In the genomic region with DNA sequence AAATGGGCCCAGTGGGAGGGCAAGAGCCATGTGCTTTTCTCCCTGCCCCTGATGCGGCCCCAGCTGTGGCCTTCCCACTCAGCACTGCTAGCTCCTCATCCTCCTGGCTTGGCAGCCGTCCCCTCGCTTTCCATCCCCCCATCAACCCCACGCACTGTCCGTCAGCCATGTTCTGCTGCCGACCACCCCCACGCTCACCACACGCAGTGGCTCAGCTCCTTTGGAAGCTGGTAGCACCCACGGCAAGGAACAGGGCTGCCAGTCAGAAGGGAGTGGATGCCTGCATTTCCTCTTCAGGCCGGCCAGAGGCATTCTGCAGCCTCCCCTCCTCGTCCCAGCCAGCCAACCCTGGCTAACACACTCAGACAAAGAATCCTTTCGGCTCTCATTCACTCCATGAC, we compare ENCODE assay signal across 15 cellular contexts. TPM values are rescaled to one million over a fixed set of nuclear protein-coding genes. Genes with fewer than 3 reads are reported as not detected.
DNase-seq lines count a peak whose midpoint lies in the region; ATAC-seq and TF ChIP-seq lines count a peak whose summit lies in the region.
"Had no signal": no experiment of that assay in that cellular context is flagged by ENCODE, and none has a peak within 500 bp of the region (broad histone marks: within the 10 kb centered on the region; RNA-seq: fewer than 3 reads in every experiment).

No MANE protein-coding gene starts in this region.

- H3K27ac Mint-ChIP-seq in WTC11 = no peak overlapping the region
- peak overlapping the region; percentile 65 for H3K27ac Mint-ChIP-seq in stimulated activated naive B cell treated with anti-CD40 and anti-IgM and Interleukin-4, amounts not matched to agents 10 μg/mL and 1 μg/mL and 100 μg/mL, for 72 hours

- H3K36me3 Mint-ChIP-seq in WTC11 = peaks cover 35% of the 10 kb centered on the region
- peaks cover 53 to 68% of the 10 kb centered on the region in 2 donors for H3K36me3 Mint-ChIP-seq in stimulated activated naive B cell treated with anti-CD40 and anti-IgM and Interleukin-4, amounts not matched to agents 10 μg/mL and 1 μg/mL and 100 μg/mL, for 72 hours

- peaks cover 50% of the 10 kb centered on the region for H3K4me1 ChIP-seq in left ventricle myocardium inferior

- H3K27me3 Mint-ChIP-seq in WTC11 (ENCODE audit: low read depth) = no peaks in the 10 kb centered on the region; the same call in 1 of the 2 replicates
- H3K27me3 Mint-ChIP-seq in stimulated activated naive B cell treated with anti-CD40 and anti-IgM and Interleukin-4, amounts not matched to agents 10 μg/mL and 1 μg/mL and 100 μg/mL, for 72 hours = no peaks in the 10 kb centered on the region
- H3K27me3 Mint-ChIP-seq: CD4-positive, alpha-beta T cell had no signal

- no peaks in the 10 kb centered on the region for H3K9me3 ChIP-seq in left ventricle myocardium inferior (replicated peaks)
- H3K9me3 ChIP-seq: gastrocnemius medialis had no signal

- H3K4me1 Mint-ChIP-seq in WTC11 = peaks cover 18% of the 10 kb centered on the region
- H3K4me1 Mint-ChIP-seq in stimulated activated naive B cell treated with anti-CD40 and anti-IgM and Interleukin-4, amounts not matched to agents 10 μg/mL and 1 μg/mL and 100 μg/mL, for 72 hours = peaks cover 46 to 52% of the 10 kb centered on the region in 2 donors

- H3K36me3 ChIP-seq in left ventricle myocardium inferior = peaks cover 45% of the 10 kb centered on the region

- peak overlapping the region; percentile 16 for H3K27ac ChIP-seq in left ventricle myocardium inferior (replicated peaks)
- H3K27ac ChIP-seq: gastrocnemius medialis had no signal

- no peaks in the 10 kb centered on the region for H3K27me3 ChIP-seq in left ventricle myocardium inferior (ENCODE audit: low read depth)
- H3K27me3 ChIP-seq: gastrocnemius medialis had no signal

- POLR2A ChIA-PET in WTC11 (lab: Charles Lee) = no interaction called here

- peak; percentile 1 for DNase-seq in activated CD4-positive, alpha-beta T cell treated with anti-CD3 and anti-CD28 coated beads for 1 hour
- DNase-seq in activated CD4-positive, alpha-beta T cell treated with anti-CD3 and anti-CD28 coated beads, Interleukin-2, amount 50 U/mL, for 1 hour = no peak
- peak; percentile 5 for DNase-seq in WTC11 (ENCODE audit: low spot score)
- no peak for DNase-seq in left ventricle myocardium inferior
- no peak for DNase-seq in stimulated activated naive B cell treated with anti-CD40 and anti-IgM and Interleukin-4, amounts not matched to agents 10 μg/mL and 1 μg/mL and 100 μg/mL, for 72 hours
- no peak for DNase-seq in NCI-H524 (lab: John Stamatoyannopoulos, UW)
- DNase-seq: effector CD4-positive, alpha-beta T cell; stimulated activated CD4-positive, alpha-beta T cell treated with anti-CD3 and anti-CD28 coated beads, Interleukin-1b, Interleukin-23, amount 100 ng/mL, for 48 hours; stimulated activated naive CD4-positive, alpha-beta T cell had no signal

- no peak for TF ChIP-seq CTCF in WTC11 (IDR thresholded peaks at IDR 0.05)
- TF ChIP-seq CTCF in left ventricle myocardium inferior (IDR thresholded peaks at IDR 0.05; ENCODE audit: borderline replicate concordance) = no peak

- H3K9me3 Mint-ChIP-seq in WTC11 = no peaks in the 10 kb centered on the region
- H3K9me3 Mint-ChIP-seq in stimulated activated naive B cell treated with anti-CD40 and anti-IgM and Interleukin-4, amounts not matched to agents 10 μg/mL and 1 μg/mL and 100 μg/mL, for 72 hours = no peaks in the 10 kb centered on the region
- H3K9me3 Mint-ChIP-seq: CD4-positive, alpha-beta T cell had no signal

- ATAC-seq in WTC11 (no peak), HG02884 (IDR thresholded peaks at IDR 0.05; ENCODE audit: unreplicated experiment) (no peak), GM21367 (IDR thresholded peaks at IDR 0.05; ENCODE audit: unreplicated experiment) (no peak)
- ATAC-seq in stimulated activated naive B cell treated with anti-CD40 and anti-IgM and Interleukin-4, amounts not matched to agents 10 μg/mL and 1 μg/mL and 100 μg/mL, for 72 hours (replicated peaks) = no peak
- ATAC-seq: gastrocnemius medialis had no signal

- H3K4me3 ChIP-seq in left ventricle myocardium inferior = no peak overlapping the region
- H3K4me3 ChIP-seq: gastrocnemius medialis had no signal

- CTCF ChIA-PET in WTC11 (lab: Charles Lee) = interaction anchor here (1.0 to 4.9 kb wide), 2 partner anchors 10 to 15 kb away, joined by 3 to 26 read pairs; no protein-coding TSS in a partner anchor

- no peak overlapping the region for H3K4me3 Mint-ChIP-seq in WTC11
- H3K4me3 Mint-ChIP-seq in stimulated activated naive B cell treated with anti-CD40 and anti-IgM and Interleukin-4, amounts not matched to agents 10 μg/mL and 1 μg/mL and 100 μg/mL, for 72 hours = no peak overlapping the region
- H3K4me3 Mint-ChIP-seq: CD4-positive, alpha-beta T cell had no signal

- intact Hi-C loops in left ventricle myocardium inferior (cut with micrococcal nuclease) = no loop called here

TF ChIP-seq in WTC11, 78 proteins besides CTCF, POLR2A, EP300 and RAD21:
- TF ChIP-seq ATF1 (CRISPR knock-in tag; IDR thresholded peaks at IDR 0.05) (no peak), ZNF416 (CRISPR knock-in tag; IDR thresholded peaks at IDR 0.05) (no peak), EMX1 (CRISPR knock-in tag; IDR thresholded peaks at IDR 0.05) (no peak)
- TF ChIP-seq, protein P1, sequence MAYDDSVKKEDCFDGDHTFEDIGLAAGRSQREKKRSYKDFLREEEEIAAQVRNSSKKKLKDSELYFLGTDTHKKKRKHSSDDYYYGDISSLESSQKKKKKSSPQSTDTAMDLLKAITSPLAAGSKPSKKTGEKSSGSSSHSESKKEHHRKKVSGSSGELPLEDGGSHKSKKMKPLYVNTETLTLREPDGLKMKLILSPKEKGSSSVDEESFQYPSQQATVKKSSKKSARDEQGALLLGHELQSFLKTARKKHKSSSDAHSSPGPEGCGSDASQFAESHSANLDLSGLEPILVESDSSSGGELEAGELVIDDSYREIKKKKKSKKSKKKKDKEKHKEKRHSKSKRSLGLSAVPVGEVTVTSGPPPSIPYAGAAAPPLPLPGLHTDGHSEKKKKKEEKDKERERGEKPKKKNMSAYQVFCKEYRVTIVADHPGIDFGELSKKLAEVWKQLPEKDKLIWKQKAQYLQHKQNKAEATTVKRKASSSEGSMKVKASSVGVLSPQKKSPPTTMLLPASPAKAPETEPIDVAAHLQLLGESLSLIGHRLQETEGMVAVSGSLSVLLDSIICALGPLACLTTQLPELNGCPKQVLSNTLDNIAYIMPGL (CRISPR knock-in tag; IDR thresholded peaks at IDR 0.05) = no peak

RNA-seq across cellular contexts. Expression of a gene that starts 6.3 kb away (rescaled TPM):
- 306 to 350 TPM (median 346 TPM) in 3 replicates for total RNA-seq in WTC11 (2021)
- total RNA-seq in left ventricle myocardium inferior = 294 TPM

RNA-seq across cellular contexts. Expression of a gene that starts 17.4 kb away (rescaled TPM):
- total RNA-seq in WTC11 (2021) (0.24 TPM in 1 of 3 replicates, not detected in the others), left ventricle myocardium inferior (3.7 TPM)

RNA-seq across cellular contexts. Expression of a gene that starts 28.6 kb away (rescaled TPM):
- total RNA-seq in WTC11 (2021) (not detected in 3 replicates), left ventricle myocardium inferior (not detected)
- total RNA-seq: CD4-positive, alpha-beta T cell; gastrocnemius medialis; lower leg skin; osteocyte had no signal

RNA-seq across cellular contexts. Expression of a gene that starts 53.5 kb away (rescaled TPM):
- total RNA-seq in WTC11 (2021) (1.8 to 1.9 TPM (median 1.8 TPM) in 3 replicates), left ventricle myocardium inferior (18.3 TPM)

Comparison
In these comparisons a context has a peak if more than half of its experiments do, and no peak if none do; other contexts are left out.
1. DNase-seq: peak in activated CD4-positive, alpha-beta T cell treated with anti-CD3 and anti-CD28 coated beads for 1 hour (single experiment) and WTC11 (single experiment); none in activated CD4-positive, alpha-beta T cell treated with anti-CD3 and anti-CD28 coated beads, Interleukin-2, amount 50 U/mL, for 1 hour (single experiment), left ventricle myocardium inferior (single experiment), stimulated activated naive B cell treated with anti-CD40 and anti-IgM and Interleukin-4, amounts not matched to agents 10 μg/mL and 1 μg/mL and 100 μg/mL, for 72 hours (single experiment) and NCI-H524 (0 of 2).